In genomic region chr17:7561589-7562207, GRCh38 we compare ENCODE assay signal across 1 cellular context.
TF ChIP-seq lines count a peak whose summit lies in the region.

Gene SENP3 (plus strand): TSS chr17:7561919. CDS start chr17:7563077, 1,158 bp downstream.

TF ChIP-seq in WTC11, 78 proteins besides CTCF, POLR2A, EP300 and RAD21 (continued from another document):
- no peak for TF ChIP-seq JUN (CRISPR knock-in tag; IDR thresholded peaks at IDR 0.05)
- peak; percentile 88 for TF ChIP-seq E2F5 (CRISPR knock-in tag; IDR thresholded peaks at IDR 0.05)
- TF ChIP-seq ETV6 (CRISPR knock-in tag; IDR thresholded peaks at IDR 0.05), result peak; percentile 63; the same call in 1 of the 2 replicates
TF ChIP-seq in WTC11: peak in this region for 8.
